ENCODE assay signal across 28 cellular contexts in the genomic region with DNA sequence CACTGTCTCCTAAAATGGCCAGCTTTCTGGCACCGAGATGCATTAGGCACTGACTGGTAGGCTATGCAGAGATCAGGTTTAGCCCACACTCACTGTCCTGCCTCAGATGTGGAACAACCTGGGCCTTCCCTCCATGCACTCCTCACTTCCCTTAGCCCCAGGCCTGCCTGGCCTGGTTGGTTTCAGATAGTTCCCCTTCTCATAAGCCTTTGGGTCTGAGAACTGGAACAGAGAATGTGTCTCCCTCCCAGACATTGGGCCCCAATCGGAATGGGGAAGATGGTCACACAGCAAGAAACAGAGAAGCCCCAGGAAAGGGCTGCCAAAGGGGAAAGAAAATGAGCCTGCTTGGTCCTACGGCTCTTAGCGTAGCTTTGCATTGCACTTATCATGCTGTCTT.
"Had no signal": no experiment of that assay in that cellular context is flagged by ENCODE, and none has a peak within 500 bp of the region (broad histone marks: within the 10 kb centered on the region; RNA-seq: fewer than 3 reads in every experiment).

No MANE protein-coding gene starts in this region.

- H3K4me3 Mint-ChIP-seq: immature natural killer cell; mesothelial cell of epicardium; naive B cell; natural killer cell treated with Interleukin-12 subunit alpha and Interleukin-12 subunit beta and Interleukin-15 and Interleukin-18, amount 100 ng/mL, for 72 hours; neural crest cell; stimulated activated memory B cell treated with anti-CD40 and anti-IgM and Interleukin-4, amounts not matched to agents 10 μg/mL and 1 μg/mL and 100 μg/mL, for 72 hours; type B pancreatic cell had no signal

- H3K9me3 ChIP-seq: gastrocnemius medialis, heart left ventricle, mucosa of descending colon, prostate gland, right atrium auricular region, testis, tibial artery had no signal

- H3K36me3 ChIP-seq: gastrocnemius medialis, heart left ventricle, prostate gland, right atrium auricular region, spleen, tibial artery had no signal

- H3K27ac Mint-ChIP-seq: immature natural killer cell; mesothelial cell of epicardium; naive B cell; natural killer cell treated with Interleukin-12 subunit alpha and Interleukin-12 subunit beta and Interleukin-15 and Interleukin-18, amount 100 ng/mL, for 72 hours; stimulated activated memory B cell treated with anti-CD40 and anti-IgM and Interleukin-4, amounts not matched to agents 10 μg/mL and 1 μg/mL and 100 μg/mL, for 72 hours; type B pancreatic cell had no signal

- H3K4me1 ChIP-seq: gastrocnemius medialis, heart left ventricle, prostate gland, right atrium auricular region, spleen, testis, tibial artery had no signal

- H3K9ac ChIP-seq: parathyroid adenoma had no signal

- H3K4me3 ChIP-seq: dorsolateral prefrontal cortex, gastrocnemius medialis, heart left ventricle, lung, mucosa of descending colon, prostate gland, right atrium auricular region, skin epidermis, spleen, testis, tibial artery had no signal

- H3K27me3 ChIP-seq: dorsolateral prefrontal cortex, gastrocnemius medialis, heart left ventricle, right atrium auricular region, spleen, testis, tibial artery had no signal

- H2AFZ ChIP-seq: parathyroid adenoma had no signal

- H3K27ac ChIP-seq: epithelial cell of prostate, gastrocnemius medialis, heart left ventricle, parathyroid adenoma, prostate gland, right atrium auricular region, skin epidermis, spleen, testis, tibial artery had no signal

- H3K4me1 Mint-ChIP-seq: immature natural killer cell; mesothelial cell of epicardium; naive B cell; neural crest cell; stimulated activated memory B cell treated with anti-CD40 and anti-IgM and Interleukin-4, amounts not matched to agents 10 μg/mL and 1 μg/mL and 100 μg/mL, for 72 hours had no signal

- DNase-seq: dorsolateral prefrontal cortex; effector CD4-positive, alpha-beta T cell; foreskin fibroblast; gastrocnemius medialis; heart left ventricle; immature natural killer cell; islet precursor cell; kidney glomerular epithelial cell; mesenchymal stem cell; naive B cell; spleen; stimulated activated CD4-positive, alpha-beta T cell treated with anti-CD3 and anti-CD28 coated beads, Interleukin-4, amount 100 ng/mL, for 4 hours; stimulated activated naive CD8-positive, alpha-beta T cell treated with anti-CD3 and anti-CD28 coated beads, Interleukin-15, Interleukin-2, amounts not matched to agents 100 U/mL and 50 U/mL, for 24 hours; testis; tibial artery had no signal

- H3K27me3 Mint-ChIP-seq: naive B cell; natural killer cell treated with Interleukin-12 subunit alpha and Interleukin-12 subunit beta and Interleukin-15 and Interleukin-18, amount 100 ng/mL, for 72 hours; stimulated activated memory B cell treated with anti-CD40 and anti-IgM and Interleukin-4, amounts not matched to agents 10 μg/mL and 1 μg/mL and 100 μg/mL, for 72 hours had no signal

- H3K36me3 Mint-ChIP-seq: immature natural killer cell; mesothelial cell of epicardium; naive B cell; natural killer cell treated with Interleukin-12 subunit alpha and Interleukin-12 subunit beta and Interleukin-15 and Interleukin-18, amount 100 ng/mL, for 72 hours; stimulated activated memory B cell treated with anti-CD40 and anti-IgM and Interleukin-4, amounts not matched to agents 10 μg/mL and 1 μg/mL and 100 μg/mL, for 72 hours; type B pancreatic cell had no signal

- ATAC-seq: esophagus mucosa; gastrocnemius medialis; heart left ventricle; mucosa of descending colon; natural killer cell treated with Interleukin-12 subunit alpha and Interleukin-12 subunit beta and Interleukin-15 and Interleukin-18, amount 100 ng/mL, for 72 hours; stimulated activated memory B cell treated with anti-CD40 and anti-IgM and Interleukin-4, amounts not matched to agents 10 μg/mL and 1 μg/mL and 100 μg/mL, for 72 hours; stimulated activated naive CD8-positive, alpha-beta T cell treated with anti-CD3 and anti-CD28 coated beads, Interleukin-15, Interleukin-2, amounts not matched to agents 100 U/mL and 50 U/mL, for 24 hours had no signal
